12 cellular contexts compared by ENCODE assay signal in genomic region chr10:65861249-65861648, GRCh38.
DNase-seq lines count a peak whose midpoint lies in the region; ATAC-seq and TF ChIP-seq lines count a peak whose summit lies in the region.
"Had no signal": no experiment of that assay in that cellular context is flagged by ENCODE, and none has a peak within 500 bp of the region (broad histone marks: within the 10 kb centered on the region; RNA-seq: fewer than 3 reads in every experiment).

No MANE protein-coding gene starts in this region.

- no peaks in the 10 kb centered on the region for H3K27me3 ChIP-seq in sigmoid colon

- intact Hi-C loops in sigmoid colon (cut with DNase I) = no loop called here

- in situ Hi-C loops in astrocyte of the spinal cord (cut with HindIII; ENCODE audit: low sequenced_read_pairs) = no loop called here

- no peak for TF ChIP-seq EP300 in sigmoid colon (IDR thresholded peaks at IDR 0.05)

- TF ChIP-seq CTCF in astrocyte of the spinal cord (IDR thresholded peaks at IDR 0.05; ENCODE audit: low read depth, low read length) (no peak), sigmoid colon (IDR thresholded peaks at IDR 0.05) (no peak)

- H3K36me3 Mint-ChIP-seq in stimulated activated effector memory CD8-positive, alpha-beta T cell treated with anti-CD3 and anti-CD28 coated beads, Interleukin-12 subunit alpha, Interleukin-12 subunit beta, amount 100 ng/mL, for 72 hours = no peaks in the 10 kb centered on the region
- H3K36me3 Mint-ChIP-seq in T-helper 2 cell treated with Interferon-gamma antibody and Interleukin-4, amounts not matched to agents 5 μg/mL and 100 μg/mL, for 36 hours (ENCODE audit: low read depth) = no peaks in the 10 kb centered on the region

- no peaks in the 10 kb centered on the region for H3K4me1 ChIP-seq in sigmoid colon

- H3K27ac Mint-ChIP-seq in stimulated activated effector memory CD8-positive, alpha-beta T cell treated with anti-CD3 and anti-CD28 coated beads, Interleukin-12 subunit alpha, Interleukin-12 subunit beta, amount 100 ng/mL, for 72 hours = no peak overlapping the region
- H3K27ac Mint-ChIP-seq in T-helper 2 cell treated with Interferon-gamma antibody and Interleukin-4, amounts not matched to agents 5 μg/mL and 100 μg/mL, for 36 hours = no peak overlapping the region
- H3K27ac Mint-ChIP-seq: activated B cell treated with CpG ODN at 0.5 μM for 24 hours; activated naive CD4-positive, alpha-beta T cell treated with anti-CD3 and anti-CD28 coated beads for 36 hours had no signal

- DNase-seq in astrocyte of the spinal cord (ENCODE audit: low read depth, low spot score) (peak; percentile 22), sigmoid colon (no peak), GOT3 (lab: John Stamatoyannopoulos, UW) (no peak), NCI-H226 (no peak)
- DNase-seq in stimulated activated effector memory CD8-positive, alpha-beta T cell treated with anti-CD3 and anti-CD28 coated beads, Interleukin-12 subunit alpha, Interleukin-12 subunit beta, amount 100 ng/mL, for 72 hours (ENCODE audit: low spot score in 2 of 2) = no peak
- DNase-seq in T-helper 2 cell treated with Interferon-gamma antibody and Interleukin-4, amounts not matched to agents 5 μg/mL and 100 μg/mL, for 36 hours (ENCODE audit: low spot score) = no peak
- DNase-seq: activated B cell treated with CpG ODN at 0.5 μM for 24 hours; activated naive CD4-positive, alpha-beta T cell treated with anti-CD3 and anti-CD28 coated beads for 36 hours; NCI-H187; stimulated activated CD4-positive, alpha-beta T cell treated with anti-CD3 and anti-CD28 coated beads, Interleukin-4, amount 100 ng/mL, for 24 hours had no signal

- no peak overlapping the region for H3K4me3 ChIP-seq in astrocyte of the spinal cord (ENCODE audit: low read depth, low read length)
- H3K4me3 ChIP-seq in sigmoid colon = no peak overlapping the region

- TF ChIP-seq POLR2A in sigmoid colon (IDR thresholded peaks at IDR 0.05) = no peak

- no peaks in the 10 kb centered on the region for H3K4me1 Mint-ChIP-seq in stimulated activated effector memory CD8-positive, alpha-beta T cell treated with anti-CD3 and anti-CD28 coated beads, Interleukin-12 subunit alpha, Interleukin-12 subunit beta, amount 100 ng/mL, for 72 hours
- no peaks in the 10 kb centered on the region for H3K4me1 Mint-ChIP-seq in T-helper 2 cell treated with Interferon-gamma antibody and Interleukin-4, amounts not matched to agents 5 μg/mL and 100 μg/mL, for 36 hours (ENCODE audit: low read depth)
- H3K4me1 Mint-ChIP-seq: activated B cell treated with CpG ODN at 0.5 μM for 24 hours had no signal

- no peaks in the 10 kb centered on the region for H3K36me3 ChIP-seq in sigmoid colon

- no peak overlapping the region for H3K27ac ChIP-seq in sigmoid colon

- H3K27me3 Mint-ChIP-seq in T-helper 2 cell treated with Interferon-gamma antibody and Interleukin-4, amounts not matched to agents 5 μg/mL and 100 μg/mL, for 36 hours (ENCODE audit: low read depth) = no peaks in the 10 kb centered on the region
- H3K27me3 Mint-ChIP-seq: activated B cell treated with CpG ODN at 0.5 μM for 24 hours had no signal

- ATAC-seq in GM19463 (IDR thresholded peaks at IDR 0.05; ENCODE audit: unreplicated experiment) (peak; percentile 87), HG03196 (IDR thresholded peaks at IDR 0.05; ENCODE audit: unreplicated experiment) (peak; percentile 81)
- ATAC-seq in stimulated activated effector memory CD8-positive, alpha-beta T cell treated with anti-CD3 and anti-CD28 coated beads, Interleukin-12 subunit alpha, Interleukin-12 subunit beta, amount 100 ng/mL, for 72 hours = peak; percentile 40

- H3K9me3 ChIP-seq in sigmoid colon = no peaks in the 10 kb centered on the region

- no peak overlapping the region for H3K4me3 Mint-ChIP-seq in stimulated activated effector memory CD8-positive, alpha-beta T cell treated with anti-CD3 and anti-CD28 coated beads, Interleukin-12 subunit alpha, Interleukin-12 subunit beta, amount 100 ng/mL, for 72 hours
- no peak overlapping the region for H3K4me3 Mint-ChIP-seq in T-helper 2 cell treated with Interferon-gamma antibody and Interleukin-4, amounts not matched to agents 5 μg/mL and 100 μg/mL, for 36 hours
- H3K4me3 Mint-ChIP-seq: activated B cell treated with CpG ODN at 0.5 μM for 24 hours; activated naive CD4-positive, alpha-beta T cell treated with anti-CD3 and anti-CD28 coated beads for 36 hours had no signal

- H3K9me3 Mint-ChIP-seq in stimulated activated effector memory CD8-positive, alpha-beta T cell treated with anti-CD3 and anti-CD28 coated beads, Interleukin-12 subunit alpha, Interleukin-12 subunit beta, amount 100 ng/mL, for 72 hours = peaks cover 21% of the 10 kb centered on the region
- peaks cover 9% of the 10 kb centered on the region for H3K9me3 Mint-ChIP-seq in T-helper 2 cell treated with Interferon-gamma antibody and Interleukin-4, amounts not matched to agents 5 μg/mL and 100 μg/mL, for 36 hours
